15 cellular contexts compared by ENCODE assay signal in the genomic region with DNA sequence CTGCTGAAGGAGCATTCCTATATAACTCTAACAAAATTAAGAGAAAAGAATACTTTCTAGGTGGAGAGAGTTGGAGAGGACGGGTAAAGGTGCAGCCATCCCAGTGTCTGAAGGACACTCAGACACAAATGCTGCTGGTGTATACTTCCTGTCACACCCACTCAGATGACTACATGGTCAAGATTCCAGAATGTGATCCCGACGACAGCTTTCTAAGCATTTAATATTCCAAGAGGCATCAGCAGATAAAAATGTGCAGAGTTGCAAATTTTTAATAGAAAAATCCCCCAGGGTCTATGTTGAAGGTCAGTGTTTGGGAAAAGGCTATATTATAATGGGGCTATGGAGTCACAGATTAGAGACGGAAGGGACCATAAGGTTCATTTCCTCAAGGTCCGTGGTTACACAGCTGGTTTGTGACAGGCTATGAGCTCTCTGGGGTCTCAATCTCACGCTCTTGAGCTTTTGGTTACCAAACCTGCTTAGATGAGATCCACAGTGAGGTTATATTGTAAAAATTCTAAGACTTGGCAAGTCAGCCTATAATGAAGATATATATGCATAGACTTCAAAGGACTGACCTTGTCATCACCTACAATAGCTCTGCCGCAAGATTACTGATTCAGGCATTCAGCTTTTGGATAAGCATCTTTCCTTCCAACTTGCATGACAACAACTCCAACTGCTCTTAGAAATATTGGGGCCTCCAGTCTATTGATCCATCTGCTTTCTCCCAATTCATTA. TPM values are rescaled to one million over a fixed set of nuclear protein-coding genes. Genes with fewer than 3 reads are reported as not detected.
DNase-seq lines count a peak whose midpoint lies in the region; ATAC-seq and TF ChIP-seq lines count a peak whose summit lies in the region.
"Had no signal": no experiment of that assay in that cellular context is flagged by ENCODE, and none has a peak within 500 bp of the region (broad histone marks: within the 10 kb centered on the region; RNA-seq: fewer than 3 reads in every experiment).

No MANE protein-coding gene starts in this region.

- no peaks in the 10 kb centered on the region for H3K27me3 Mint-ChIP-seq in type B pancreatic cell
- H3K27me3 Mint-ChIP-seq: activated naive CD8-positive, alpha-beta T cell treated with anti-CD3 and anti-CD28 coated beads for 36 hours; CD4-positive, alpha-beta memory T cell; T-helper 17 cell had no signal

- peak overlapping the region; percentile 26; the same call in 1 of the 2 replicates for H3K4me2 ChIP-seq in HCT116 (ENCODE audit: low read length)

- H3K27ac Mint-ChIP-seq in type B pancreatic cell: no peak overlapping the region
- H3K27ac Mint-ChIP-seq: activated naive CD8-positive, alpha-beta T cell treated with anti-CD3 and anti-CD28 coated beads for 36 hours; CD4-positive, alpha-beta memory T cell; T-helper 17 cell had no signal

- no peaks in the 10 kb centered on the region for H3K9me2 ChIP-seq in HCT116 (ENCODE audit: insufficient read depth)

- H3K4me1 ChIP-seq in HCT116 (ENCODE audit: control insufficient read depth in 1 of 2, insufficient read depth in 2 of 2, low read length in 2 of 2): peaks cover 0 to 33% of the 10 kb centered on the region in 2 experiments; a peak in 3 of 4 replicates
- H3K4me1 ChIP-seq in SJSA1 (replicated peaks): peaks cover 51% of the 10 kb centered on the region

- H3K4me3 ChIP-seq in HCT116 (replicated peaks in 1 of 2; ENCODE audit: low read depth in 1 of 2, low read length in 2 of 2): no peak overlapping the region
- no peak overlapping the region for H3K4me3 ChIP-seq in SJSA1
- H3K4me3 ChIP-seq: mucosa of descending colon, tibial nerve had no signal

- peaks cover 5% of the 10 kb centered on the region for H3K9me3 Mint-ChIP-seq in type B pancreatic cell
- H3K9me3 Mint-ChIP-seq: activated naive CD8-positive, alpha-beta T cell treated with anti-CD3 and anti-CD28 coated beads for 36 hours had no signal

- no peak for TF ChIP-seq CTCF in HCT116 (IDR thresholded peaks at IDR 0.05 in 2 of 3, conservative IDR thresholded peaks at IDR 0.05 in 1 of 3; ENCODE audit: borderline replicate concordance in 1 of 3, insufficient read depth in 1 of 3, low read depth in 2 of 3, low read length in 2 of 3)
- no peak for TF ChIP-seq CTCF in type B pancreatic cell (conservative IDR thresholded peaks at IDR 0.05)

- H3K9ac ChIP-seq in HCT116 (ENCODE audit: low read length): no peak overlapping the region

- no peak for TF ChIP-seq RAD21 in HCT116 (IDR thresholded peaks at IDR 0.05; ENCODE audit: low read depth)

- peaks cover 5% of the 10 kb centered on the region for H3K36me3 Mint-ChIP-seq in type B pancreatic cell

- H3K9me3 ChIP-seq in HCT116 (ENCODE audit: control insufficient read depth in 1 of 2, insufficient read depth in 1 of 2, low read depth in 1 of 2, low read length in 2 of 2): no peaks in the 10 kb centered on the region
- H3K9me3 ChIP-seq in SJSA1 (replicated peaks): 0 out of 2 replicates have a peak, but pooled peaks cover 2% of the 10 kb centered on the region
- H3K9me3 ChIP-seq: mucosa of descending colon, tibial nerve had no signal

- POLR2A ChIA-PET in HCT116 (lab: Charles Lee): no interaction called here

- peak overlapping the region; percentile 20 for H3K4me3 Mint-ChIP-seq in type B pancreatic cell
- H3K4me3 Mint-ChIP-seq: activated naive CD8-positive, alpha-beta T cell treated with anti-CD3 and anti-CD28 coated beads for 36 hours; CD4-positive, alpha-beta memory T cell; T-helper 17 cell had no signal

- H3K27ac ChIP-seq in HCT116 (ENCODE audit: low read depth, low read length) (no peak overlapping the region), SJSA1 (peak overlapping the region; percentile 53)
- H3K27ac ChIP-seq: tibial nerve had no signal

- intact Hi-C loops in HCT116 (cut with micrococcal nuclease): no loop called here

- no TSS peak for BruUV-seq in HCT116 (replicated peaks; lab: Mats Ljungman, UMichigan)

- CTCF ChIA-PET in HCT116 (lab: Charles Lee): no interaction called here

- H3K79me2 ChIP-seq in HCT116 (ENCODE audit: insufficient read depth, low read length): no peaks in the 10 kb centered on the region

- peaks cover 21% of the 10 kb centered on the region for H3K4me1 Mint-ChIP-seq in type B pancreatic cell (ENCODE audit: unreplicated experiment)
- H3K4me1 Mint-ChIP-seq: CD4-positive, alpha-beta memory T cell; T-helper 17 cell had no signal

- no peak for ATAC-seq in HCT116
- ATAC-seq: mucosa of descending colon, T-helper 17 cell had no signal

- no peak overlapping the region for H2AFZ ChIP-seq in HCT116 (ENCODE audit: low read depth, low read length, poor library complexity, severe bottlenecking)

- H3K27me3 ChIP-seq in HCT116 (ENCODE audit: insufficient read depth, low read length) (no peaks in the 10 kb centered on the region), SJSA1 (replicated peaks) (no peaks in the 10 kb centered on the region)
- H3K27me3 ChIP-seq: tibial nerve had no signal

- TF ChIP-seq POLR2A in HCT116 (IDR thresholded peaks at IDR 0.05; ENCODE audit: borderline replicate concordance, extremely low read depth, insufficient read depth, insufficient read length): no peak

- H4K20me1 ChIP-seq in HCT116 (ENCODE audit: insufficient read depth): no peaks in the 10 kb centered on the region

- H3K36me3 ChIP-seq in HCT116 (ENCODE audit: control insufficient read depth in 1 of 2, insufficient read depth in 2 of 2, low read length in 2 of 2) (no peaks in the 10 kb centered on the region), SJSA1 (no peaks in the 10 kb centered on the region)
- H3K36me3 ChIP-seq: tibial nerve had no signal

- no peak for DNase-seq in HCT116 (ENCODE audit: low read depth, low spot score)
- DNase-seq in SJSA1 (ENCODE audit: low read depth in 1 of 2, low spot score in 2 of 2): no peak
- peak; percentile 21 for DNase-seq in kidney glomerular epithelial cell (lab: John Stamatoyannopoulos, UW)
- no peak for DNase-seq in type B pancreatic cell (ENCODE audit: extremely low spot score, unreplicated experiment)
- no peak for DNase-seq in iPS-NIHi7 (ENCODE audit: extremely low spot score)
- DNase-seq in SIG-M5 (lab: John Stamatoyannopoulos, UW): no peak
- no peak for DNase-seq in NCI-H146 (lab: John Stamatoyannopoulos, UW)
- DNase-seq: activated CD4-positive, alpha-beta T cell treated with anti-CD3 and anti-CD28 coated beads for 4 hours; activated naive CD8-positive, alpha-beta T cell treated with anti-CD3 and anti-CD28 coated beads for 36 hours; CD4-positive, alpha-beta memory T cell; mucosa of descending colon; NCI-H1436 treated with DMSO at 0.1 percent for 48 hours; RPMI8226; T-helper 17 cell had no signal

- RAD21 ChIA-PET in HCT116 (lab: Charles Lee; ENCODE audit: low non-redundant PET in 1 of 2, low total read pairs in 2 of 2, uncharacterized antibody in 2 of 2, unreplicated experiment in 2 of 2): no interaction called here

TF ChIP-seq in HCT116, 20 proteins besides CTCF, POLR2A, EP300 and RAD21:
- TF ChIP-seq EGR1 (IDR thresholded peaks at IDR 0.05; ENCODE audit: low read depth) (0 out of 2 replicates have a peak, but pooled peaks have one; percentile 26), SP1 (IDR thresholded peaks at IDR 0.05; ENCODE audit: low read depth) (no peak)

RNA-seq across cellular contexts. Expression of a gene that starts 35.1 kb away (rescaled TPM):
- total RNA-seq in HCT116 (2021; ENCODE audit: unreplicated experiment) (23.3 TPM), type B pancreatic cell (ENCODE audit: low replicate concordance) (16.2 and 30.5 TPM in 2 replicates)
- polyA plus RNA-seq in HCT116 (2012): 7.0 and 10.4 TPM in 2 replicates
- 25.1 and 32.0 TPM in 2 replicates for total RNA-seq in SJSA1 (2014; rRNA removed; shearing (Covaris generic))
